Comparison of ENCODE assay signal across 9 cellular contexts in genomic region chr15:66931768-66932633, GRCh38.
DNase-seq lines count a peak whose midpoint lies in the region; ATAC-seq and TF ChIP-seq lines count a peak whose summit lies in the region.
"Had no signal": no experiment of that assay in that cellular context is flagged by ENCODE, and none has a peak within 500 bp of the region (broad histone marks: within the 10 kb centered on the region; RNA-seq: fewer than 3 reads in every experiment).

No MANE protein-coding gene starts in this region.

- TF ChIP-seq CTCF in foreskin fibroblast (IDR thresholded peaks at IDR 0.05; ENCODE audit: low read depth, low read length) (no peak), sigmoid colon (IDR thresholded peaks at IDR 0.05) (no peak), dorsolateral prefrontal cortex (IDR thresholded peaks at IDR 0.05 in 54 of 56, conservative IDR thresholded peaks at IDR 0.05 in 2 of 56; ENCODE audit: low read depth in 1 of 56, partially characterized antibody in 56 of 56) (no peak)

- H3K9me3 ChIP-seq in HAP-1: peaks cover 8% of the 10 kb centered on the region
- H3K9me3 ChIP-seq in SK-N-MC (ENCODE audit: low read depth, low read length): no peaks in the 10 kb centered on the region
- no peaks in the 10 kb centered on the region for H3K9me3 ChIP-seq in sigmoid colon
- H3K9me3 ChIP-seq: adrenal gland had no signal

- H3K4me3 ChIP-seq in HAP-1: no peak overlapping the region
- H3K4me3 ChIP-seq in SK-N-MC: peak overlapping the region; percentile 36
- H3K4me3 ChIP-seq in foreskin fibroblast (ENCODE audit: low read depth in 1 of 2, low read length in 2 of 2): peak overlapping the region in 1 of 2 donors; percentile 13
- no peak overlapping the region for H3K4me3 ChIP-seq in sigmoid colon
- no peak overlapping the region for H3K4me3 ChIP-seq in dorsolateral prefrontal cortex
- H3K4me3 ChIP-seq: adrenal gland had no signal

- H3K4me1 ChIP-seq in HAP-1: peaks cover 14% of the 10 kb centered on the region
- peaks cover 0 to 25% (median 20%) of the 10 kb centered on the region in 4 donors for H3K4me1 ChIP-seq in sigmoid colon

- no peak for TF ChIP-seq EP300 in sigmoid colon (IDR thresholded peaks at IDR 0.05)

- no peak overlapping the region for H3K4me3 Mint-ChIP-seq in activated T-helper 2 cell treated with anti-CD3 and anti-CD28 coated beads, Interferon-gamma antibody, Interleukin-2, Interleukin-4, amounts not matched to agents 10 μg/mL and 5 μg/mL and 100 μg/mL, durations not matched to agents 14 hours and 24 hours and 36 hours (ENCODE audit: low read depth)
- no peak overlapping the region for H3K4me3 Mint-ChIP-seq in stimulated activated naive CD8-positive, alpha-beta T cell treated with anti-CD3 and anti-CD28 coated beads, Interleukin-15, amount 100 ng/mL, for 72 hours

- H3K27ac ChIP-seq in SK-N-MC (peak overlapping the region; percentile 79), sigmoid colon (no peak overlapping the region), dorsolateral prefrontal cortex (no peak overlapping the region)

- ATAC-seq in stimulated activated naive CD8-positive, alpha-beta T cell treated with anti-CD3 and anti-CD28 coated beads, Interleukin-15, amount 100 ng/mL, for 72 hours: no peak
- ATAC-seq in GM21390 (IDR thresholded peaks at IDR 0.05; ENCODE audit: unreplicated experiment): no peak

- intact Hi-C loops in sigmoid colon (cut with DNase I): no loop called here
- intact Hi-C loops in dorsolateral prefrontal cortex (cut with DNase I): no loop called here
- intact Hi-C loops in activated T-helper 2 cell treated with anti-CD3 and anti-CD28 coated beads, Interferon-gamma antibody, Interleukin-2, Interleukin-4, amounts not matched to agents 10 μg/mL and 5 μg/mL and 100 μg/mL, durations not matched to agents 14 hours and 24 hours and 36 hours (cut with micrococcal nuclease): no loop called here

- in situ Hi-C loops in HAP-1 (cut with MboI; ENCODE audit: low sequenced_read_pairs): no loop called here

- no peaks in the 10 kb centered on the region for H3K36me3 ChIP-seq in HAP-1 (replicated peaks)
- no peaks in the 10 kb centered on the region for H3K36me3 ChIP-seq in SK-N-MC (ENCODE audit: insufficient read depth, low read length)
- no peaks in the 10 kb centered on the region for H3K36me3 ChIP-seq in sigmoid colon
- H3K36me3 ChIP-seq: adrenal gland had no signal

- WGBS in sigmoid colon, 2 donors: 15 to 50% methylated on average over 15 of the region's 15 CpGs

- no peak overlapping the region for H3K27ac Mint-ChIP-seq in activated T-helper 2 cell treated with anti-CD3 and anti-CD28 coated beads, Interferon-gamma antibody, Interleukin-2, Interleukin-4, amounts not matched to agents 10 μg/mL and 5 μg/mL and 100 μg/mL, durations not matched to agents 14 hours and 24 hours and 36 hours
- no peak overlapping the region for H3K27ac Mint-ChIP-seq in stimulated activated naive CD8-positive, alpha-beta T cell treated with anti-CD3 and anti-CD28 coated beads, Interleukin-15, amount 100 ng/mL, for 72 hours

- H3K9me3 Mint-ChIP-seq in activated T-helper 2 cell treated with anti-CD3 and anti-CD28 coated beads, Interferon-gamma antibody, Interleukin-2, Interleukin-4, amounts not matched to agents 10 μg/mL and 5 μg/mL and 100 μg/mL, durations not matched to agents 14 hours and 24 hours and 36 hours: peaks cover 19% of the 10 kb centered on the region
- peaks cover 15 to 27% of the 10 kb centered on the region in 2 donors for H3K9me3 Mint-ChIP-seq in stimulated activated naive CD8-positive, alpha-beta T cell treated with anti-CD3 and anti-CD28 coated beads, Interleukin-15, amount 100 ng/mL, for 72 hours

- H3K4me1 Mint-ChIP-seq in activated T-helper 2 cell treated with anti-CD3 and anti-CD28 coated beads, Interferon-gamma antibody, Interleukin-2, Interleukin-4, amounts not matched to agents 10 μg/mL and 5 μg/mL and 100 μg/mL, durations not matched to agents 14 hours and 24 hours and 36 hours (ENCODE audit: low read depth): peaks cover 4% of the 10 kb centered on the region
- H3K4me1 Mint-ChIP-seq in stimulated activated naive CD8-positive, alpha-beta T cell treated with anti-CD3 and anti-CD28 coated beads, Interleukin-15, amount 100 ng/mL, for 72 hours: peaks cover 5% of the 10 kb centered on the region

- TF ChIP-seq POLR2A in sigmoid colon (IDR thresholded peaks at IDR 0.05): no peak

- H3K27me3 Mint-ChIP-seq in activated T-helper 2 cell treated with anti-CD3 and anti-CD28 coated beads, Interferon-gamma antibody, Interleukin-2, Interleukin-4, amounts not matched to agents 10 μg/mL and 5 μg/mL and 100 μg/mL, durations not matched to agents 14 hours and 24 hours and 36 hours (ENCODE audit: low read depth): peaks cover 8% of the 10 kb centered on the region
- peaks cover 25% of the 10 kb centered on the region for H3K27me3 Mint-ChIP-seq in stimulated activated naive CD8-positive, alpha-beta T cell treated with anti-CD3 and anti-CD28 coated beads, Interleukin-15, amount 100 ng/mL, for 72 hours

- H3K27me3 ChIP-seq in HAP-1 (ENCODE audit: low read depth) (no peaks in the 10 kb centered on the region), sigmoid colon (no peaks in the 10 kb centered on the region), dorsolateral prefrontal cortex (peaks cover 0 to 10% (median 0%) of the 10 kb centered on the region in 45 donors)
- H3K27me3 ChIP-seq: adrenal gland had no signal

- H3K9ac ChIP-seq in SK-N-MC (ENCODE audit: insufficient read length): peak overlapping the region; percentile 34

- peak; percentile 73 to 84 for DNase-seq in HAP-1 (ENCODE audit: low spot score in 2 of 2)
- DNase-seq in SK-N-MC (ENCODE audit: low read depth, low spot score): no peak
- peak; percentile 49 to 72 for DNase-seq in foreskin fibroblast
- peak; percentile 53 for DNase-seq in sigmoid colon
- no peak for DNase-seq in dorsolateral prefrontal cortex
- no peak for DNase-seq in activated T-helper 2 cell treated with anti-CD3 and anti-CD28 coated beads, Interferon-gamma antibody, Interleukin-2, Interleukin-4, amounts not matched to agents 10 μg/mL and 5 μg/mL and 100 μg/mL, durations not matched to agents 14 hours and 24 hours and 36 hours (ENCODE audit: low spot score)
- no peak for DNase-seq in stimulated activated naive CD8-positive, alpha-beta T cell treated with anti-CD3 and anti-CD28 coated beads, Interleukin-15, amount 100 ng/mL, for 72 hours

- peaks cover 4% of the 10 kb centered on the region for H3K36me3 Mint-ChIP-seq in activated T-helper 2 cell treated with anti-CD3 and anti-CD28 coated beads, Interferon-gamma antibody, Interleukin-2, Interleukin-4, amounts not matched to agents 10 μg/mL and 5 μg/mL and 100 μg/mL, durations not matched to agents 14 hours and 24 hours and 36 hours (ENCODE audit: low read depth)

Comparison
In these comparisons a context has a peak if more than half of its experiments do, and no peak if none do; other contexts are left out.
1. DNase-seq: peak in HAP-1 (2 of 2), foreskin fibroblast (2 of 2) and sigmoid colon (single experiment); none in SK-N-MC (single experiment), dorsolateral prefrontal cortex (0 of 10), activated T-helper 2 cell treated with anti-CD3 and anti-CD28 coated beads, Interferon-gamma antibody, Interleukin-2, Interleukin-4, amounts not matched to agents 10 μg/mL and 5 μg/mL and 100 μg/mL, durations not matched to agents 14 hours and 24 hours and 36 hours (single experiment) and stimulated activated naive CD8-positive, alpha-beta T cell treated with anti-CD3 and anti-CD28 coated beads, Interleukin-15, amount 100 ng/mL, for 72 hours (0 of 2).